ENCODE assay signal across 1 cellular context in the genomic region with DNA sequence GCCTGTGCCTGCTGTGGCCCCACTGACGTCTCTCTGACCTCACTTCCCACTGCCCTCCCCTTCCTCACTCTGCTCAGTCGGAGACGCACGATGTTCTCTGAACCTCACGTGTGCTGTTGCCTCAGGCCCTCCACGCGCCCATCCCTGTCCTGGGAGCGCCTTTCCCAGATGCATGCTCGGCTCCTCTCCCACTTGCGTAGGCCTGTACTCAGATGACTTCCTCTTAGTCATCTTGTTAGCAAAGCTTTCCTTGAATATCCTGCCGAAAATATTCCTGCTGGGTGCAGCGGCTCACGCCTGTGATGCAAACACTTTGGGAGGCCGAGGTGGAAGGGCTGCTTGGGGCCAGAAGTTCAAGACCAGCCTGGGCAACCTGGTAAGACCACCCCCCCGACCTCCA.
A peak's percentile ranks its signal among the peaks of the same experiment; 100 is the strongest.
TF ChIP-seq lines count a peak whose summit lies in the region.

No MANE protein-coding gene starts in this region.

TF ChIP-seq in HepG2, 621 proteins besides CTCF, POLR2A, EP300 and RAD21:
- 0 out of 2 replicates have a peak, but pooled peaks have one; percentile 56 for TF ChIP-seq PAF1 (CRISPR knock-in tag; IDR thresholded peaks at IDR 0.05)
- peak; percentile 30; the same call in 1 of the 2 replicates for TF ChIP-seq ZBTB33 (CRISPR knock-in tag; IDR thresholded peaks at IDR 0.05)
- TF ChIP-seq ZNF138 (CRISPR knock-in tag; IDR thresholded peaks at IDR 0.05; ENCODE audit: low read depth), result no peak
